19 cellular contexts compared by ENCODE assay signal in genomic region chr10:7857259-7857658, GRCh38. TPM values are rescaled to one million over a fixed set of nuclear protein-coding genes. Genes with fewer than 3 reads are reported as not detected.
DNase-seq lines count a peak whose midpoint lies in the region; ATAC-seq and TF ChIP-seq lines count a peak whose summit lies in the region.
"Had no signal": no experiment of that assay in that cellular context is flagged by ENCODE, and none has a peak within 500 bp of the region (broad histone marks: within the 10 kb centered on the region; RNA-seq: fewer than 3 reads in every experiment).

No MANE protein-coding gene starts in this region.

- H3K4me1 ChIP-seq in mesenchymal stem cell (ENCODE audit: control insufficient read depth, insufficient read depth, low read depth, low read length) (peaks cover 5% of the 10 kb centered on the region), skeletal muscle satellite cell (ENCODE audit: control insufficient read depth, insufficient read depth, low read length) (peaks cover 6% of the 10 kb centered on the region), tibial nerve (peaks cover 0 to 13% (median 1%) of the 10 kb centered on the region in 4 donors)

- no peak overlapping the region for H3K4ac ChIP-seq in mesenchymal stem cell (ENCODE audit: low read depth in 1 of 2, low read length in 2 of 2)

- H3K4me3 Mint-ChIP-seq in Calu3 (ENCODE audit: low read depth, unreplicated experiment) = peak overlapping the region; percentile 51
- H3K4me3 Mint-ChIP-seq: activated T-helper 1 cell treated with anti-CD3 and anti-CD28 coated beads, Interleukin-12 subunit alpha, Interleukin-12 subunit beta, Interleukin-2, Interleukin-4 antibody, amounts not matched to agents 30 ng/mL and 10 ng/mL and 1 ng/mL, durations not matched to agents 14 hours and 24 hours and 36 hours had no signal

- no TSS peak for BruUV-seq in Calu3 (replicated peaks; lab: Mats Ljungman, UMichigan)

- H3K18ac ChIP-seq in mesenchymal stem cell (ENCODE audit: low read depth in 1 of 2, low read length in 2 of 2) = no peak overlapping the region

- peak overlapping the region; percentile 6 for H3K27ac ChIP-seq in mesenchymal stem cell (ENCODE audit: low read length, poor library complexity, severe bottlenecking)
- H3K27ac ChIP-seq in tibial nerve = peak overlapping the region in 2 of 4 donors; percentile 5 to 68
- H3K27ac ChIP-seq: esophagus squamous epithelium, PC-9, SK-N-MC had no signal

- H2BK120ac ChIP-seq in mesenchymal stem cell (ENCODE audit: low read depth, low read length) = no peak overlapping the region

- WGBS in mesenchymal stem cell = 94% methylated on average over 3 of the region's 4 CpGs
- 28% methylated on average over 4 of the region's 4 CpGs for WGBS in tibial nerve, 2 donors

- no peak overlapping the region for H4K8ac ChIP-seq in mesenchymal stem cell (ENCODE audit: low read length)

- peaks cover 6% of the 10 kb centered on the region for H3K9me3 Mint-ChIP-seq in Calu3 (ENCODE audit: low read depth, unreplicated experiment)

- DNase-seq in Calu3 = peak; percentile 10
- peak; percentile 23 for DNase-seq in dermis blood vessel endothelial cell
- DNase-seq in mesenchymal stem cell = no peak
- no peak for DNase-seq in NCI-H526 (lab: John Stamatoyannopoulos, UW)
- DNase-seq in activated T-cell treated with anti-CD3 and anti-CD28 coated beads, Interleukin-2, amount 50 U/mL, for 48 hours = no peak
- no peak for DNase-seq in tibial nerve (ENCODE audit: low spot score in 2 of 2)
- DNase-seq: activated CD4-positive, CD25-positive, alpha-beta regulatory T cell; DMS153; esophagus squamous epithelium; mucosa of descending colon; NCI-H1436; occipital lobe; PC-9; stimulated activated CD4-positive, alpha-beta T cell treated with anti-CD3 and anti-CD28 coated beads, Interleukin-4, amount 100 ng/mL, for 24 hours; T-helper 9 cell had no signal

- H3K27me3 Mint-ChIP-seq in Calu3 (ENCODE audit: unreplicated experiment) = no peaks in the 10 kb centered on the region

- H3K36me3 ChIP-seq in mesenchymal stem cell (ENCODE audit: control insufficient read depth in 1 of 2, insufficient read depth in 2 of 2, low read depth in 1 of 2, low read length in 2 of 2) (no peaks in the 10 kb centered on the region), skeletal muscle satellite cell (ENCODE audit: insufficient read depth, low read length) (no peaks in the 10 kb centered on the region), tibial nerve (peaks cover 0 to 4% (median 0%) of the 10 kb centered on the region in 3 donors)
- H3K36me3 ChIP-seq: esophagus squamous epithelium had no signal

- H3K4me2 ChIP-seq in mesenchymal stem cell (ENCODE audit: low read length, poor library complexity, severe bottlenecking) = peak overlapping the region; percentile 2
- H3K4me2 ChIP-seq in skeletal muscle satellite cell (ENCODE audit: low read length) = peak overlapping the region; percentile 67
- H3K4me2 ChIP-seq: PC-9 had no signal

- H3K36me3 Mint-ChIP-seq in Calu3 (ENCODE audit: insufficient read depth, unreplicated experiment) = peaks cover 12% of the 10 kb centered on the region

- peak overlapping the region; percentile 6 for H3K27ac Mint-ChIP-seq in Calu3 (ENCODE audit: unreplicated experiment)
- H3K27ac Mint-ChIP-seq: activated T-helper 1 cell treated with anti-CD3 and anti-CD28 coated beads, Interleukin-12 subunit alpha, Interleukin-12 subunit beta, Interleukin-2, Interleukin-4 antibody, amounts not matched to agents 30 ng/mL and 10 ng/mL and 1 ng/mL, durations not matched to agents 14 hours and 24 hours and 36 hours had no signal

- ATAC-seq in GM21360 (IDR thresholded peaks at IDR 0.05; ENCODE audit: unreplicated experiment) = no peak
- ATAC-seq: mucosa of descending colon had no signal

- TF ChIP-seq EP300 in tibial nerve (IDR thresholded peaks at IDR 0.05) = no peak

- H3K27me3 ChIP-seq in mesenchymal stem cell (ENCODE audit: control insufficient read depth in 1 of 2, insufficient read depth in 1 of 2, low read length in 2 of 2) (no peaks in the 10 kb centered on the region), skeletal muscle satellite cell (ENCODE audit: control insufficient read depth, insufficient read depth, low read length) (no peaks in the 10 kb centered on the region), tibial nerve (no peaks in the 10 kb centered on the region)
- H3K27me3 ChIP-seq: esophagus squamous epithelium had no signal

- H3K79me1 ChIP-seq in mesenchymal stem cell (replicated peaks; ENCODE audit: low read length, poor library complexity, severe bottlenecking) = peaks cover 20% of the 10 kb centered on the region

- H3K23ac ChIP-seq in mesenchymal stem cell (ENCODE audit: low read length in 2 of 2) = no peak overlapping the region

- H2BK12ac ChIP-seq in mesenchymal stem cell (ENCODE audit: low read length in 2 of 2) = no peak overlapping the region

- H2AFZ ChIP-seq in mesenchymal stem cell (ENCODE audit: low read depth, low read length) = no peak overlapping the region
- H2AFZ ChIP-seq: PC-9 had no signal

- H2AK5ac ChIP-seq in mesenchymal stem cell (ENCODE audit: low read length, severe bottlenecking) = no peak overlapping the region

- TF ChIP-seq CTCF in Calu3 (IDR thresholded peaks at IDR 0.05; ENCODE audit: unreplicated experiment) (no peak), tibial nerve (IDR thresholded peaks at IDR 0.05) (no peak)

- no peak overlapping the region for H3K14ac ChIP-seq in mesenchymal stem cell (ENCODE audit: low read length in 2 of 2)

- H3K9ac ChIP-seq in mesenchymal stem cell (ENCODE audit: low read length) (no peak overlapping the region), skeletal muscle satellite cell (ENCODE audit: low read depth, low read length) (no peak overlapping the region)

- peaks cover 58% of the 10 kb centered on the region for H3K4me1 Mint-ChIP-seq in Calu3 (ENCODE audit: low read depth, unreplicated experiment)

- no peak overlapping the region for H2BK15ac ChIP-seq in mesenchymal stem cell (ENCODE audit: low read depth, poor library complexity, severe bottlenecking)

- CTCF ChIA-PET in Calu3 (lab: Charles Lee) = interaction anchor here (0.6 to 1.4 kb wide), 4 partner anchors 13 to 1445 kb away, joined by 3 to 9 read pairs (median 3); partner anchors contain the start of gene TAF3

- H4K91ac ChIP-seq in mesenchymal stem cell (ENCODE audit: low read length) = no peak overlapping the region

- H3K4me3 ChIP-seq in mesenchymal stem cell (ENCODE audit: insufficient read depth in 1 of 2, low read depth in 1 of 2, low read length in 2 of 2) (no peak overlapping the region), skeletal muscle satellite cell (ENCODE audit: low read length) (peak overlapping the region; percentile 44), tibial nerve (peak overlapping the region in 2 of 4 donors; percentile 2 to 16)
- H3K4me3 ChIP-seq: esophagus squamous epithelium, mucosa of descending colon, PC-9, SK-N-MC had no signal

- intact Hi-C loops in Calu3 (cut with micrococcal nuclease; ENCODE audit: unreplicated experiment) = loop anchor here (10.0 kb wide), 1 partner anchor 332 kb away; no protein-coding TSS in a partner anchor

- peaks cover 12% of the 10 kb centered on the region for H3K9me3 ChIP-seq in mesenchymal stem cell (ENCODE audit: control insufficient read depth, low read length)
- H3K9me3 ChIP-seq in skeletal muscle satellite cell (replicated peaks; ENCODE audit: low read length) = no peaks in the 10 kb centered on the region
- peaks cover 0 to 30% (median 6%) of the 10 kb centered on the region in 4 donors for H3K9me3 ChIP-seq in tibial nerve

- TF ChIP-seq POLR2A in tibial nerve (IDR thresholded peaks at IDR 0.05) = no peak

- H2BK5ac ChIP-seq in mesenchymal stem cell (ENCODE audit: low read depth, low read length, poor library complexity, severe bottlenecking) = no peak overlapping the region

RNA-seq across cellular contexts. Expression of gene TAF3, which starts 39.0 kb away (rescaled TPM):
- total RNA-seq in Calu3 (2022) (12.7 and 14.5 TPM in 2 replicates), dermis blood vessel endothelial cell (2.0 and 2.3 TPM in 2 replicates), tibial nerve (10 to 100 TPM; 11.7 to 12.6 (median 12.4) TPM)
- polyA plus RNA-seq in mesenchymal stem cell (2013, experiment 1 of 2) = 7.7 TPM
- 7.7 TPM for polyA plus RNA-seq in mesenchymal stem cell (2013, experiment 2 of 2)
- total RNA-seq in skeletal muscle satellite cell (2012; rRNA removed) = 2.0 and 2.2 TPM in 2 replicates

Comparison
In these comparisons a context has a peak if more than half of its experiments do, and no peak if none do; other contexts are left out.
1. DNase-seq: peak in Calu3 (single experiment) and dermis blood vessel endothelial cell (single experiment); none in mesenchymal stem cell (single experiment), NCI-H526 (0 of 2), activated T-cell treated with anti-CD3 and anti-CD28 coated beads, Interleukin-2, amount 50 U/mL, for 48 hours (0 of 2) and tibial nerve (0 of 2).